In the genomic region with DNA sequence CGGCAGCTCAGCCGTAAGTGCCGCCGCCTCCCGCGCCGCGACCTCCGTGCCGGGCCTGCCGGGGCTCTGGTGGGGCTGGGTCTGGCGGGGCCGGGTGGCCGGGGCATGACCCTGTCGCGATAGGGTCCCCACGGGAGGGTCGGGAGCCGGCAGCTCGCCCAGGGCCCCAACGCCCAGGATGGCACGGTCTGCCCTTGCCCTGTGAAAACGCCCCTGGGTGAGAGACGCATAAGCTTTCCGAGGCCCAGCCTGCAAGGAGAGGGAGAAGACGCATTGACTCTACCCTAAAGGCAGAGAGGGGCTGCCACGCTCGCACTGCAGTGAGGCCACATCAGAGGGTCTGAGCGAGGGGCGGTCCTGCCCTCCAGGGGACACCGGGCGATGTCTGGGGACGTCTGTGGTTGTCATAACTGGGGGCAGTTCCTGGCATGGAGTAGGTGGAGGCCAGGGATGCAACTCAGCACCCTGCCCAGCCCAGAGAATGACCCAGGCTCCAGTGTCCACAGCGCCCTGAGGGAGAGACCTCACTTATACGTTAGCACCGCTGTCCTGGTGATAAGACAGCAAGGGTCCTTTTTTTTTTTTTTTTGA, we compare ENCODE assay signal across 8 cellular contexts. TPM values are rescaled to one million over a fixed set of nuclear protein-coding genes. Genes with fewer than 3 reads are reported as not detected.
DNase-seq lines count a peak whose midpoint lies in the region; ATAC-seq, FAIRE-seq and TF ChIP-seq lines count a peak whose summit lies in the region.

No MANE protein-coding gene starts in this region.

- no peaks in the 10 kb centered on the region for H3K9me3 Mint-ChIP-seq in endothelial cell (ENCODE audit: unreplicated experiment)
- H3K9me3 Mint-ChIP-seq in natural killer cell = no peaks in the 10 kb centered on the region

- POLR2A ChIA-PET in RWPE1 (lab: Yijun Ruan, JAX; ENCODE audit: low non-redundant PET) = no interaction called here

- TF ChIP-seq CTCF in D721Med (IDR thresholded peaks at IDR 0.05; ENCODE audit: insufficient read depth, missing control alignments) (no peak), RWPE1 (conservative IDR thresholded peaks at IDR 0.05; ENCODE audit: low read depth) (no peak), endothelial cell (IDR thresholded peaks at IDR 0.05; ENCODE audit: unreplicated experiment) (no peak), natural killer cell (IDR thresholded peaks at IDR 0.05) (no peak)

- H3K4me1 Mint-ChIP-seq in endothelial cell (ENCODE audit: unreplicated experiment) (no peaks in the 10 kb centered on the region), natural killer cell (no peaks in the 10 kb centered on the region)

- H3K27me3 ChIP-seq in H7 (ENCODE audit: control insufficient read depth, insufficient read depth, low read length) = no peaks in the 10 kb centered on the region

- DNase-seq in D721Med (ENCODE audit: insufficient read length, low spot score) = peak; percentile 14
- DNase-seq in H7 = no peak
- peak; percentile 19 for DNase-seq in RWPE1 (ENCODE audit: low spot score)
- peak; percentile 27 for DNase-seq in endothelial cell (ENCODE audit: low spot score)
- peak; percentile 23 for DNase-seq in natural killer cell
- no peak for DNase-seq in activated effector memory CD4-positive, alpha-beta T cell treated with anti-CD3 and anti-CD28 coated beads, Interleukin-2, amount 50 U/mL, for 16 hours
- DNase-seq in CD1c-positive myeloid dendritic cell (ENCODE audit: extremely low spot score) = no peak

- FAIRE-seq in D721Med (lab: Jason Lieb, UNC) = no peak

- intact Hi-C loops in natural killer cell (cut with micrococcal nuclease) = no loop called here

- H3K27ac Mint-ChIP-seq in endothelial cell (ENCODE audit: unreplicated experiment) (no peak overlapping the region), natural killer cell (peak overlapping the region in 1 of 2 donors; percentile 85)

- CTCF ChIA-PET in RWPE1 (lab: Yijun Ruan, JAX) = interaction anchor here (0.7 to 1.4 kb wide), 4 partner anchors 9 to 80 kb away, joined by 3 to 6 read pairs (median 4); partner anchors contain the start of gene SLC39A3

- ATAC-seq in natural killer cell (peak in 2 of 3 donors; percentile 9 to 14), GM19023 (IDR thresholded peaks at IDR 0.05; ENCODE audit: unreplicated experiment) (no peak)

- peak overlapping the region; percentile 65 for H3K27ac ChIP-seq in RWPE1

- H3K36me3 Mint-ChIP-seq in endothelial cell (ENCODE audit: low read depth, unreplicated experiment) (peaks cover 17% of the 10 kb centered on the region), natural killer cell (no peaks in the 10 kb centered on the region)

- no peaks in the 10 kb centered on the region for H3K36me3 ChIP-seq in H7 (replicated peaks; ENCODE audit: control insufficient read depth, insufficient read depth, low read length)

- peaks cover 11% of the 10 kb centered on the region for H3K27me3 Mint-ChIP-seq in endothelial cell (ENCODE audit: unreplicated experiment)
- no peaks in the 10 kb centered on the region for H3K27me3 Mint-ChIP-seq in natural killer cell (ENCODE audit: low read depth in 2 of 2)

- H3K4me3 ChIP-seq in H7 (ENCODE audit: insufficient read depth, low read depth, low read length) = peak overlapping the region; percentile 72

- H3K4me3 Mint-ChIP-seq in endothelial cell (ENCODE audit: unreplicated experiment) (peak overlapping the region; percentile 94), natural killer cell (peak overlapping the region; percentile 72)

RNA-seq across cellular contexts. Expression of gene ZNF554, which starts 0.5 kb away (rescaled TPM):
- 5.3 and 6.8 TPM in 2 replicates for total RNA-seq in H7 (2014; rRNA removed; shearing (Covaris generic))
- 9.0 TPM for total RNA-seq in endothelial cell (ENCODE audit: unreplicated experiment)
- total RNA-seq in natural killer cell = 1 to 10 TPM; 3.4 to 5.6 (median 3.7) TPM

RNA-seq across cellular contexts. Expression of gene ZNF555, which starts 21.1 kb away (rescaled TPM):
- 1.9 and 2.0 TPM in 2 replicates for total RNA-seq in H7 (2014; rRNA removed; shearing (Covaris generic))
- 13.9 TPM for total RNA-seq in endothelial cell (ENCODE audit: unreplicated experiment)
- total RNA-seq in natural killer cell = 1 to 10 TPM; 2.0 to 4.6 (median 2.9) TPM

RNA-seq across cellular contexts. Expression of gene THOP1, which starts 34.9 kb away (rescaled TPM):
- total RNA-seq in H7 (2014; rRNA removed; shearing (Covaris generic)) = 206 and 287 TPM in 2 replicates
- total RNA-seq in endothelial cell (ENCODE audit: unreplicated experiment) (56.8 TPM), natural killer cell (10 to 100 TPM; 31.6 to 44.0 (median 33.4) TPM)

RNA-seq across cellular contexts. Expression of gene SGTA, which starts 37.1 kb away (rescaled TPM):
- total RNA-seq in H7 (2014; rRNA removed; shearing (Covaris generic)) = 97.4 and 103 TPM in 2 replicates
- total RNA-seq in endothelial cell (ENCODE audit: unreplicated experiment) (60.4 TPM), natural killer cell (10 to 100 TPM; 35.2 to 38.1 (median 36.2) TPM)

RNA-seq across cellular contexts. Expression of gene ZNF556, which starts 46.9 kb away (rescaled TPM):
- under 0.01 TPM in 2 replicates for total RNA-seq in H7 (2014; rRNA removed; shearing (Covaris generic))
- total RNA-seq in endothelial cell (ENCODE audit: unreplicated experiment) (not detected), natural killer cell (not detected)

Comparison
In these comparisons a context has a peak if more than half of its experiments do, and no peak if none do; other contexts are left out.
1. DNase-seq: peak in D721Med (single experiment), RWPE1 (single experiment), endothelial cell (single experiment) and natural killer cell (single experiment); none in H7 (single experiment), activated effector memory CD4-positive, alpha-beta T cell treated with anti-CD3 and anti-CD28 coated beads, Interleukin-2, amount 50 U/mL, for 16 hours (single experiment) and CD1c-positive myeloid dendritic cell (single experiment).